8 cellular contexts compared by ENCODE assay signal in genomic region chr16:68844211-68844564, GRCh38. TPM values are rescaled to one million over a fixed set of nuclear protein-coding genes. Genes with fewer than 3 reads are reported as not detected.
A peak's percentile ranks its signal among the peaks of the same experiment; 100 is the strongest.
DNase-seq lines count a peak whose midpoint lies in the region; ATAC-seq, FAIRE-seq and TF ChIP-seq lines count a peak whose summit lies in the region.

No MANE protein-coding gene starts in this region.

- peak overlapping the region; percentile 95 to 98 for H3K4me3 Mint-ChIP-seq in activated T-cell treated with anti-CD3 and anti-CD28 coated beads, Interleukin-2, amount 50 U/mL, for 72 hours

- H3K4me1 Mint-ChIP-seq in activated T-cell treated with anti-CD3 and anti-CD28 coated beads, Interleukin-2, amount 50 U/mL, for 72 hours (ENCODE audit: low read depth) = peaks cover 44% of the 10 kb centered on the region

- TF ChIP-seq CTCF in suprapubic skin (IDR thresholded peaks at IDR 0.05) = no peak

- H3K27me3 Mint-ChIP-seq in activated T-cell treated with anti-CD3 and anti-CD28 coated beads, Interleukin-2, amount 50 U/mL, for 72 hours (ENCODE audit: low read depth) = no peaks in the 10 kb centered on the region

- H3K36me3 ChIP-seq in iPS-18a (ENCODE audit: control insufficient read depth, low read depth, low read length) (no peaks in the 10 kb centered on the region), suprapubic skin (no peaks in the 10 kb centered on the region)

- H3K4me1 ChIP-seq in iPS-18a (ENCODE audit: control insufficient read depth, low read depth, low read length) = peaks cover 6% of the 10 kb centered on the region
- H3K4me1 ChIP-seq in suprapubic skin = peaks cover 10% of the 10 kb centered on the region

- FAIRE-seq in RCC 7860 (lab: Jason Lieb, UNC) = no peak

- DNase-seq in SKM-1 (lab: John Stamatoyannopoulos, UW; ENCODE audit: unreplicated experiment) (peak; percentile 33), SKM-1 treated with dmso at 0.1 percent for 144 hours (lab: John Stamatoyannopoulos, UW; ENCODE audit: unreplicated experiment) (no peak), suprapubic skin (ENCODE audit: low spot score in 2 of 2) (no peak), HuH-7.5 (ENCODE audit: low spot score) (no peak), RCC 7860 (ENCODE audit: low spot score) (no peak)
- no peak for DNase-seq in activated T-cell treated with anti-CD3 and anti-CD28 coated beads, Interleukin-2, amount 50 U/mL, for 72 hours

- H3K4me3 ChIP-seq in iPS-18a (ENCODE audit: low read length) = peak overlapping the region; percentile 94
- peak overlapping the region; percentile 92 for H3K4me3 ChIP-seq in suprapubic skin

- H3K27ac ChIP-seq in iPS-18a (ENCODE audit: low read length) (peak overlapping the region; percentile 89), suprapubic skin (peak overlapping the region; percentile 86)

- H3K36me3 Mint-ChIP-seq in activated T-cell treated with anti-CD3 and anti-CD28 coated beads, Interleukin-2, amount 50 U/mL, for 72 hours (ENCODE audit: insufficient read depth in 2 of 2) = no peaks in the 10 kb centered on the region

- ATAC-seq in activated T-cell treated with anti-CD3 and anti-CD28 coated beads, Interleukin-2, amount 50 U/mL, for 72 hours (replicated peaks in 1 of 2) = no peak
- ATAC-seq in HG03139 (IDR thresholded peaks at IDR 0.05; ENCODE audit: unreplicated experiment) = no peak

- TF ChIP-seq EP300 in suprapubic skin (IDR thresholded peaks at IDR 0.05) = no peak

- no peaks in the 10 kb centered on the region for H3K27me3 ChIP-seq in iPS-18a (ENCODE audit: control insufficient read depth, insufficient read depth, low read length)
- no peaks in the 10 kb centered on the region for H3K27me3 ChIP-seq in suprapubic skin

- peak overlapping the region; percentile 93 for H3K9ac ChIP-seq in iPS-18a (ENCODE audit: low read length)

- H3K27ac Mint-ChIP-seq in activated T-cell treated with anti-CD3 and anti-CD28 coated beads, Interleukin-2, amount 50 U/mL, for 72 hours = peak overlapping the region; percentile 95

- H3K9me3 Mint-ChIP-seq in activated T-cell treated with anti-CD3 and anti-CD28 coated beads, Interleukin-2, amount 50 U/mL, for 72 hours = no peaks in the 10 kb centered on the region

- WGBS in suprapubic skin = 6% methylated on average over 6 of the region's 6 CpGs

- TF ChIP-seq POLR2A in suprapubic skin (IDR thresholded peaks at IDR 0.05) = no peak

- H3K9me3 ChIP-seq in iPS-18a (ENCODE audit: control insufficient read depth, low read depth, low read length) (no peaks in the 10 kb centered on the region), suprapubic skin (no peaks in the 10 kb centered on the region)

RNA-seq across cellular contexts. Expression of gene TANGO6, which starts 0.9 kb away (rescaled TPM):
- total RNA-seq in activated T-cell treated with anti-CD3 and anti-CD28 coated beads, Interleukin-2, amount 50 U/mL, for 72 hours = 10 to 100 TPM; 20.0 to 24.8 TPM
- 10 to 100 TPM; 10.6 to 14.0 (median 12.0) TPM for total RNA-seq in suprapubic skin
